In the genomic region with DNA sequence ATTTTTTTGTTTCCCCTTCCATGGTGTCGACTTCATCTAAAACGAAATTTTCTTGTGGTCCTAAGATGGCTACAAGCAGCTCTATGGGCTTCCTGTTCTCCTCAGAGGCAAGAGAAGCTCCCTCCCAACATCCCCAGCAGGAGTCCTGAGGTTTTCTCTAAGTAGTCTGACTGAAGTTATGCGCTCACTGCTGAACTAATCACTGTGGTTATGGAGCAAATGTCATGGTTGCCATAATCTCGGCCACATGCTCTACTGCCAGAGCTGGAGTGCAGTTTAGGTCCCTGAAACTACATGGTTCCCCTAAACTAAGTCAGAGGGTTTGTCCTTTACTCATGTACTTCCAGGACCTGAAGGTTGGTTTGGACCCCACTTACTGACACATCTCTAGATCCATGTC, we compare ENCODE assay signal across 18 cellular contexts.
DNase-seq lines count a peak whose midpoint lies in the region; ATAC-seq and TF ChIP-seq lines count a peak whose summit lies in the region.
"Had no signal": no experiment of that assay in that cellular context is flagged by ENCODE, and none has a peak within 500 bp of the region (broad histone marks: within the 10 kb centered on the region; RNA-seq: fewer than 3 reads in every experiment).

No MANE protein-coding gene starts in this region.

- H3K9me3 ChIP-seq in breast epithelium (no peaks in the 10 kb centered on the region), upper lobe of right lung (no peaks in the 10 kb centered on the region)
- H3K9me3 ChIP-seq: spleen had no signal

- POLR2A ChIA-PET in BJ (lab: Charles Lee), result interaction anchor here (0.5 kb wide), 1 partner anchor 27 kb away, joined by 4 read pairs; no protein-coding TSS in a partner anchor
- POLR2A ChIA-PET in GM10248 (lab: Yijun Ruan, JAX), result no interaction called here

- TF ChIP-seq POLR2A in breast epithelium (IDR thresholded peaks at IDR 0.05), result no peak

- no peak for TF ChIP-seq CTCF in BJ (IDR thresholded peaks at IDR 0.05; ENCODE audit: insufficient read depth, low read depth, low read length)
- TF ChIP-seq CTCF in breast epithelium (IDR thresholded peaks at IDR 0.05), result no peak
- TF ChIP-seq CTCF in nephron (IDR thresholded peaks at IDR 0.05; ENCODE audit: unreplicated experiment in 3 of 3), result no peak
- no peak for TF ChIP-seq CTCF in GM10248 (IDR thresholded peaks at IDR 0.05; ENCODE audit: control extremely low read depth, extremely low read depth, low read depth, missing control alignments)
- TF ChIP-seq CTCF in upper lobe of right lung (IDR thresholded peaks at IDR 0.05), result no peak

- peaks cover 7% of the 10 kb centered on the region for H3K27me3 Mint-ChIP-seq in nephron (ENCODE audit: low read depth)

- ATAC-seq in GM19395 (IDR thresholded peaks at IDR 0.05; ENCODE audit: unreplicated experiment), result no peak
- no peak for ATAC-seq in upper lobe of right lung
- ATAC-seq: Right ventricle myocardium inferior had no signal

- H3K4me3 Mint-ChIP-seq in nephron, result no peak overlapping the region
- H3K4me3 Mint-ChIP-seq: activated CD4-positive, alpha-beta memory T cell treated with anti-CD3 and anti-CD28 coated beads for 36 hours; activated T-helper 1 cell treated with anti-CD3 and anti-CD28 coated beads, Interleukin-12 subunit alpha, Interleukin-12 subunit beta, Interleukin-2, Interleukin-4 antibody, amounts not matched to agents 30 ng/mL and 10 ng/mL and 1 ng/mL, durations not matched to agents 14 hours and 24 hours and 36 hours had no signal

- no peaks in the 10 kb centered on the region for H3K4me1 ChIP-seq in breast epithelium
- peaks cover 8% of the 10 kb centered on the region for H3K4me1 ChIP-seq in upper lobe of right lung
- H3K4me1 ChIP-seq: parathyroid adenoma, spleen had no signal

- peaks cover 41% of the 10 kb centered on the region for H3K4me1 Mint-ChIP-seq in nephron

- H3K27ac ChIP-seq in breast epithelium, result peak overlapping the region; percentile 32 to 41
- no peak overlapping the region for H3K27ac ChIP-seq in upper lobe of right lung
- H3K27ac ChIP-seq: HL-60, parathyroid adenoma, spleen had no signal

- H3K4me3 ChIP-seq in BJ (ENCODE audit: low read depth, low read length) (no peak overlapping the region), breast epithelium (no peak overlapping the region), upper lobe of right lung (no peak overlapping the region)
- H3K4me3 ChIP-seq: spleen had no signal

- H3K36me3 ChIP-seq in BJ (ENCODE audit: control insufficient read depth, insufficient read depth, low read length) (no peaks in the 10 kb centered on the region), breast epithelium (no peaks in the 10 kb centered on the region), upper lobe of right lung (no peaks in the 10 kb centered on the region)
- H3K36me3 ChIP-seq: spleen had no signal

- CTCF ChIA-PET in BJ (lab: Yijun Ruan, JAX), result interaction anchor here (0.7 to 4.0 kb wide), 6 partner anchors 38 to 632 kb away, joined by 3 to 78 read pairs (median 4); no protein-coding TSS in a partner anchor
- CTCF ChIA-PET in GM10248 (lab: Yijun Ruan, JAX), result interaction anchor here (1.2 to 1.8 kb wide), 5 partner anchors 134 to 626 kb away, joined by 3 to 10 read pairs (median 6); no protein-coding TSS in a partner anchor

- intact Hi-C loops in breast epithelium (cut with DNase I; ENCODE audit: low total_unique reads) (loop anchor here (5.0 kb wide), 1 partner anchor 137 kb away; no protein-coding TSS in a partner anchor), upper lobe of right lung (cut with DNase I) (no loop called here)

- no peaks in the 10 kb centered on the region for H3K27me3 ChIP-seq in BJ (ENCODE audit: control insufficient read depth, insufficient read depth, low read length)
- no peaks in the 10 kb centered on the region for H3K27me3 ChIP-seq in breast epithelium
- H3K27me3 ChIP-seq in upper lobe of right lung, result no peaks in the 10 kb centered on the region

- H3K36me3 Mint-ChIP-seq in nephron (ENCODE audit: low read depth), result no peaks in the 10 kb centered on the region
- H3K36me3 Mint-ChIP-seq: activated CD4-positive, alpha-beta memory T cell treated with anti-CD3 and anti-CD28 coated beads for 36 hours had no signal

- DNase-seq in BJ (ENCODE audit: low read depth) (peak; percentile 13), NCI-H226 (peak; percentile 17), breast epithelium (ENCODE audit: low spot score in 2 of 2) (no peak), GM10248 (ENCODE audit: extremely low spot score) (no peak), iPS-NIHi11 (ENCODE audit: low spot score) (no peak), upper lobe of right lung (no peak)
- DNase-seq: activated CD4-positive, alpha-beta memory T cell treated with anti-CD3 and anti-CD28 coated beads for 36 hours; amygdala; DMS153; NCI-H2029; NCI-H526 treated with DMSO at 0.1 percent for 48 hours; spleen had no signal

- no peaks in the 10 kb centered on the region for H3K9me3 Mint-ChIP-seq in nephron
- H3K9me3 Mint-ChIP-seq: activated CD4-positive, alpha-beta memory T cell treated with anti-CD3 and anti-CD28 coated beads for 36 hours; activated T-helper 1 cell treated with anti-CD3 and anti-CD28 coated beads, Interleukin-12 subunit alpha, Interleukin-12 subunit beta, Interleukin-2, Interleukin-4 antibody, amounts not matched to agents 30 ng/mL and 10 ng/mL and 1 ng/mL, durations not matched to agents 14 hours and 24 hours and 36 hours had no signal

- H3K27ac Mint-ChIP-seq in nephron, result peak overlapping the region; percentile 11 to 78 (median 41)
- H3K27ac Mint-ChIP-seq: activated CD4-positive, alpha-beta memory T cell treated with anti-CD3 and anti-CD28 coated beads for 36 hours; activated T-helper 1 cell treated with anti-CD3 and anti-CD28 coated beads, Interleukin-12 subunit alpha, Interleukin-12 subunit beta, Interleukin-2, Interleukin-4 antibody, amounts not matched to agents 30 ng/mL and 10 ng/mL and 1 ng/mL, durations not matched to agents 14 hours and 24 hours and 36 hours had no signal

Comparison
In these comparisons a context has a peak if more than half of its experiments do, and no peak if none do; other contexts are left out.
1. DNase-seq: peak in BJ (single experiment) and NCI-H226 (single experiment); none in breast epithelium (0 of 2), GM10248 (single experiment), iPS-NIHi11 (single experiment) and upper lobe of right lung (single experiment).